13 cellular contexts compared by ENCODE assay signal in the genomic region with DNA sequence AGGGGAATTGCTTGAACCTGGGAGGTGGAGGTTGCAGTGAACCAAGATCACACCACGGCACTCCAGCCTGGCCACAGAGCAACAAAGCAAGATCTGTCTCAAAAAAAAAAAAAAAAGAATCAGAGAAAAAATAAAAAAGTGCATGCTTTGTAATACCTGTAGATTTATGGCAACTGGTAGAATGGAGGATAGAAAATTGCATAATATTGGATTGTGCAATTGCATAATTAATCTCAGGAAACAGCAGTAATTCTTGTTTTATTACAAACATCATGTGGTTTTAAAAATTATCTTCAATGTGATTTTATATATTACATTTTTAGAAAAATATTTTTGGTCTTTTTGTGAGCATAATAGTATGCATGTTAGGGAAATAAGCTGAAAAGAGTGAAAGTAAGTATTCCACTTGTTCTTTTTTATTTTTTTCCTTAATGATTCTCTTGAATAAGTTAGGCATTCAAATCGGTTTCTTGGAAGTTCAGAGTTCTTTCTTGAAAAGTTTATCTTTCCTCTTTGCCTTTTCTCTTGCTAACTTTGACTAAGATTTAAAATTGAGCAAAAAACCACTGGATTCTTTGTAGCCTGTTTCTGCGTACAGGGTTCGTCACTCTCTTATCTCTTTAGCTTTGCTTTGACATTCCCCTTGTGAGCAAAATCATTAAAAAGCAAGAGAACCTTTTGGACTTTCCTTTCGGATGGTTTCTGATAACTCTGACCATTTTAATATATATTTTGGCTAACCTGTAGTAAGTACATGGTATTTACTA.
DNase-seq lines count a peak whose midpoint lies in the region; ATAC-seq, FAIRE-seq and TF ChIP-seq lines count a peak whose summit lies in the region.
"Had no signal": no experiment of that assay in that cellular context is flagged by ENCODE, and none has a peak within 500 bp of the region (broad histone marks: within the 10 kb centered on the region; RNA-seq: fewer than 3 reads in every experiment).

No MANE protein-coding gene starts in this region.

- peak overlapping the region; percentile 3 for H3K4me3 ChIP-seq in fibroblast of villous mesenchyme (ENCODE audit: low read depth, low read length)
- H3K4me3 ChIP-seq in suprapubic skin = no peak overlapping the region
- H3K4me3 ChIP-seq: BLaER1 treated with 17β-estradiol and CSF1 and Interleukin-3, amounts not matched to agents 10 nM and 100 nM; HAP-1 had no signal

- no peak for TF ChIP-seq EP300 in suprapubic skin (IDR thresholded peaks at IDR 0.05)

- ATAC-seq in HG03025 (IDR thresholded peaks at IDR 0.05; ENCODE audit: low FRiP score, unreplicated experiment) = no peak

- H3K27me3 ChIP-seq in suprapubic skin = no peaks in the 10 kb centered on the region
- H3K27me3 ChIP-seq: BLaER1 treated with 17β-estradiol and CSF1 and Interleukin-3, amounts not matched to agents 10 nM and 100 nM had no signal

- DNase-seq in HTR-8/SVneo (ENCODE audit: insufficient read length, low spot score) (peak; percentile 14), OCI-M1 (lab: John Stamatoyannopoulos, UW) (peak; percentile 34), fibroblast of villous mesenchyme (ENCODE audit: low read depth) (peak; percentile 77), urothelium cell line (ENCODE audit: low spot score) (no peak), suprapubic skin (ENCODE audit: low spot score in 2 of 2) (no peak)
- DNase-seq in stimulated activated naive CD4-positive, alpha-beta T cell (lab: John Stamatoyannopoulos, UW) = no peak
- DNase-seq: EL, NCI-H1092 treated with DMSO at 0.1 percent for 48 hours, NCI-H1694 treated with DMSO at 0.1 percent for 48 hours, SIG-M5 had no signal

- H3K9me3 ChIP-seq in suprapubic skin = no peaks in the 10 kb centered on the region
- H3K9me3 ChIP-seq: HAP-1 had no signal

- H3K36me3 ChIP-seq in suprapubic skin = no peaks in the 10 kb centered on the region
- H3K36me3 ChIP-seq: BLaER1 treated with 17β-estradiol and CSF1 and Interleukin-3, amounts not matched to agents 10 nM and 100 nM; HAP-1 had no signal

- no peak for TF ChIP-seq POLR2A in suprapubic skin (IDR thresholded peaks at IDR 0.05)

- TF ChIP-seq CTCF in fibroblast of villous mesenchyme (IDR thresholded peaks at IDR 0.05; ENCODE audit: insufficient read depth, low read depth, low read length) (no peak), suprapubic skin (IDR thresholded peaks at IDR 0.05) (no peak)

- no peak for FAIRE-seq in HTR-8/SVneo (lab: Jason Lieb, UNC)
- FAIRE-seq in urothelium cell line (lab: Jason Lieb, UNC) = peak; percentile 17

- H3K4me1 ChIP-seq in suprapubic skin = no peaks in the 10 kb centered on the region
- H3K4me1 ChIP-seq: BLaER1 treated with 17β-estradiol and CSF1 and Interleukin-3, amounts not matched to agents 10 nM and 100 nM; HAP-1 had no signal

- H3K27ac ChIP-seq in suprapubic skin = no peak overlapping the region
- H3K27ac ChIP-seq: BLaER1 treated with 17β-estradiol and CSF1 and Interleukin-3, amounts not matched to agents 10 nM and 100 nM had no signal

- WGBS in suprapubic skin = 55% methylated on average over 5 of the region's 5 CpGs

Comparison
In these comparisons a context has a peak if more than half of its experiments do, and no peak if none do; other contexts are left out.
1. DNase-seq: peak in HTR-8/SVneo (single experiment), OCI-M1 (single experiment) and fibroblast of villous mesenchyme (single experiment); none in urothelium cell line (single experiment), suprapubic skin (0 of 2) and stimulated activated naive CD4-positive, alpha-beta T cell (0 of 6).